Comparison of ENCODE assay signal across 1 cellular context in the genomic region with DNA sequence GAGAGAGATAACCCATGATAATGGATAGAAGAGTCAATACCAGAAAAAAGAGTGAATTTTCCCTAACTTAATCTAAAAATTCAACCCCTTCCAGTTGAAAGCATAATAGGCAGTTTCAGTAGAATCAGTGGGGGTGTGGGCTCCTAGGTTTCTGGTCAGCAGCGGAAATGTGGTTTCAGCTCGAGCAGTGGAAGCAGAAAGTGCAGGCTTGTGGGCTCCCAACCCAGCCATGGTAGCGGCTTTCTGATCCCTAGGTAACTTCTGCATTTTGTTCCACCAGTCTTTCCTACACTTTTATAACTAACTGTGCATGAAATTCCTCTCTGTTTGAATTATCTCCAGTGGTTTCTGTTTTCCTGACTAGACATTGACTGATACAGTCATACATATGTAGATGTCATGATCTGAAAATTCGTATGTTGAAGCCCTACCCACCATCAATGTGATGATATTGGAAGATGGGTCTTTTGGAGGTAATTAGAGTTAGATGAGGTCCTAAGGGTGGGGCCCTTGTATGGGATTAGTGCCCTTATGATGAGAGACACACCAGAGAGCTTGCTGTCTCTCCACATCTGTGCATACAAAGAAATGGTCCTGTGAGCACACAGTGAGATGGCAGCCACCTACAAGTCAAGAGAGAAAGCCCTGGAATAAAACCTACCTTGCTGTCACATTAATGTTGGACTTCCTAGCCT.
TF ChIP-seq lines count a peak whose summit lies in the region.

No MANE protein-coding gene starts in this region.

TF ChIP-seq in GM12878, 131 proteins besides CTCF, POLR2A, EP300 and RAD21:
- no peak for TF ChIP-seq ZNF384 (IDR thresholded peaks at IDR 0.05; ENCODE audit: borderline replicate concordance, low read depth, low read length)
- 0 out of 2 replicates have a peak, but pooled peaks have one; percentile 18 for TF ChIP-seq RUNX3 (IDR thresholded peaks at IDR 0.05; ENCODE audit: low read length)
